Comparison of ENCODE assay signal across 16 cellular contexts in genomic region chr4:189032939-189033338, GRCh38.
A peak's percentile ranks its signal among the peaks of the same experiment; 100 is the strongest.
DNase-seq lines count a peak whose midpoint lies in the region; ATAC-seq and TF ChIP-seq lines count a peak whose summit lies in the region.
"Had no signal": no experiment of that assay in that cellular context is flagged by ENCODE, and none has a peak within 500 bp of the region (broad histone marks: within the 10 kb centered on the region; RNA-seq: fewer than 3 reads in every experiment).

No MANE protein-coding gene starts in this region.

- peak overlapping the region; percentile 45; the same call in 1 of the 2 replicates for H3K27ac ChIP-seq in MM.1S (ENCODE audit: low read length)
- no peak overlapping the region for H3K27ac ChIP-seq in esophagus muscularis mucosa (replicated peaks in 1 of 4)
- H3K27ac ChIP-seq in WERI-Rb-1 = no peak overlapping the region
- H3K27ac ChIP-seq: BLaER1, C4-2B, GM23248 had no signal

- peak overlapping the region; percentile 22; the same call in 1 of the 2 replicates for H2AFZ ChIP-seq in MM.1S (ENCODE audit: low read length)
- H2AFZ ChIP-seq: GM23248 had no signal

- H3K27me3 ChIP-seq in MM.1S (replicated peaks; ENCODE audit: insufficient read depth, low read length) = no peaks in the 10 kb centered on the region
- H3K27me3 ChIP-seq in esophagus muscularis mucosa = no peaks in the 10 kb centered on the region
- H3K27me3 ChIP-seq in WERI-Rb-1 (ENCODE audit: insufficient read depth, low read depth, severe bottlenecking) = peaks cover 94% of the 10 kb centered on the region
- H3K27me3 ChIP-seq: BLaER1 had no signal

- H3K9ac ChIP-seq in MM.1S (ENCODE audit: low read length) = no peak overlapping the region
- H3K9ac ChIP-seq: BLaER1, GM23248 had no signal

- peak overlapping the region; percentile 20; the same call in 1 of the 2 replicates for H3K4me2 ChIP-seq in MM.1S (ENCODE audit: low read depth, low read length)
- H3K4me2 ChIP-seq: BLaER1 had no signal

- no peaks in the 10 kb centered on the region for H3K9me2 ChIP-seq in MM.1S (replicated peaks; ENCODE audit: insufficient read depth, low read length)

- H3K79me2 ChIP-seq in MM.1S (ENCODE audit: low read length) = no peaks in the 10 kb centered on the region

- intact Hi-C loops in esophagus muscularis mucosa (cut with DNase I) = no loop called here

- H3K9me3 ChIP-seq in MM.1S (replicated peaks; ENCODE audit: insufficient read depth, low read length) = no peaks in the 10 kb centered on the region
- no peaks in the 10 kb centered on the region for H3K9me3 ChIP-seq in esophagus muscularis mucosa
- no peaks in the 10 kb centered on the region for H3K9me3 ChIP-seq in WERI-Rb-1 (ENCODE audit: severe bottlenecking)
- H3K9me3 ChIP-seq: BLaER1, Caco-2 had no signal

- H3K4me3 ChIP-seq in MM.1S (ENCODE audit: low read length) = no peak overlapping the region
- H3K4me3 ChIP-seq in esophagus muscularis mucosa = no peak overlapping the region
- no peak overlapping the region for H3K4me3 ChIP-seq in WERI-Rb-1 (ENCODE audit: low read depth, low read length)
- H3K4me3 ChIP-seq: BLaER1, GM23248 had no signal

- ATAC-seq in HG02885 (IDR thresholded peaks at IDR 0.05; ENCODE audit: poor library complexity, unreplicated experiment) = no peak
- ATAC-seq: CD8-positive, alpha-beta T cell had no signal

- peak; percentile 90 for DNase-seq in MM.1S
- DNase-seq in RPMI8226 = peak; percentile 91
- peak; percentile 42 for DNase-seq in esophagus muscularis mucosa (ENCODE audit: extremely low spot score)
- DNase-seq in WERI-Rb-1 = no peak
- DNase-seq in NCI-H1694 (lab: John Stamatoyannopoulos, UW) = no peak
- DNase-seq: Caco-2; CD4-positive, CD25-positive, alpha-beta regulatory T cell; CD8-positive, alpha-beta T cell; DMS153; DND-41; GM23248; H7; HCEC 1CT had no signal

- TF ChIP-seq POLR2A in esophagus muscularis mucosa (IDR thresholded peaks at IDR 0.05; ENCODE audit: low read depth) = no peak

- TF ChIP-seq CTCF in MM.1S (IDR thresholded peaks at IDR 0.05; ENCODE audit: low read length) = no peak
- no peak for TF ChIP-seq CTCF in esophagus muscularis mucosa (IDR thresholded peaks at IDR 0.05)
- no peak for TF ChIP-seq CTCF in WERI-Rb-1 (IDR thresholded peaks at IDR 0.05; ENCODE audit: low read depth, low read length)

- no peak for TF ChIP-seq EP300 in esophagus muscularis mucosa (IDR thresholded peaks at IDR 0.05)

- H3F3A ChIP-seq in MM.1S (ENCODE audit: insufficient read depth, low read length) = 0 out of 2 replicates have a peak, but pooled peaks cover 8% of the 10 kb centered on the region

- peaks cover 11% of the 10 kb centered on the region for H3K4me1 ChIP-seq in MM.1S (ENCODE audit: low read length)
- H3K4me1 ChIP-seq in esophagus muscularis mucosa = no peaks in the 10 kb centered on the region
- H3K4me1 ChIP-seq: Caco-2 had no signal

- H4K20me1 ChIP-seq in MM.1S (ENCODE audit: insufficient read depth, low read length) = no peaks in the 10 kb centered on the region
- H4K20me1 ChIP-seq: BLaER1 had no signal

- 80% methylated on average over 7 of the region's 7 CpGs for WGBS in esophagus muscularis mucosa

- no peaks in the 10 kb centered on the region for H3K36me3 ChIP-seq in MM.1S (replicated peaks; ENCODE audit: insufficient read depth, low read length)
- no peaks in the 10 kb centered on the region for H3K36me3 ChIP-seq in esophagus muscularis mucosa
- no peaks in the 10 kb centered on the region for H3K36me3 ChIP-seq in WERI-Rb-1
- H3K36me3 ChIP-seq: BLaER1 had no signal

Comparison
In these comparisons a context has a peak if more than half of its experiments do, and no peak if none do; other contexts are left out.
1. DNase-seq: peak in MM.1S (single experiment), RPMI8226 (single experiment) and esophagus muscularis mucosa (single experiment); none in WERI-Rb-1 (single experiment) and NCI-H1694 (single experiment).